14 cellular contexts compared by ENCODE assay signal in genomic region chr14:91223028-91223783, GRCh38. TPM values are rescaled to one million over a fixed set of nuclear protein-coding genes. Genes with fewer than 3 reads are reported as not detected.
A peak's percentile ranks its signal among the peaks of the same experiment; 100 is the strongest.
DNase-seq lines count a peak whose midpoint lies in the region; ATAC-seq and TF ChIP-seq lines count a peak whose summit lies in the region.
"Had no signal": no experiment of that assay in that cellular context is flagged by ENCODE, and none has a peak within 500 bp of the region (broad histone marks: within the 10 kb centered on the region; RNA-seq: fewer than 3 reads in every experiment).

No MANE protein-coding gene starts in this region.

- DNase-seq in Right ventricle myocardium superior, result no peak
- DNase-seq in cardiac septum (ENCODE audit: low spot score), result no peak
- DNase-seq in activated CD4-positive, alpha-beta T cell treated with anti-CD3 and anti-CD28 coated beads for 48 hours, result peak; percentile 37
- DNase-seq in heart left ventricle, result no peak
- no peak for DNase-seq in stimulated activated naive CD8-positive, alpha-beta T cell treated with anti-CD3 and anti-CD28 coated beads, Interleukin-15, amount 100 ng/mL, for 72 hours
- DNase-seq in uterus, result no peak
- no peak for DNase-seq in NCI-H524 (lab: John Stamatoyannopoulos, UW)
- no peak for DNase-seq in AG08395 (ENCODE audit: low spot score)
- DNase-seq: C1 segment of cervical spinal cord, islet precursor cell, NCI-H2171 treated with DMSO at 0.1 percent for 48 hours, SHP77 treated with DMSO at 0.1 percent for 48 hours had no signal

- no peaks in the 10 kb centered on the region for H3K27me3 ChIP-seq in heart left ventricle
- no peaks in the 10 kb centered on the region for H3K27me3 ChIP-seq in uterus

- TF ChIP-seq CTCF in heart left ventricle (IDR thresholded peaks at IDR 0.05) (no peak), uterus (IDR thresholded peaks at IDR 0.05) (no peak)

- H3K4me3 ChIP-seq in heart left ventricle (no peak overlapping the region), uterus (no peak overlapping the region)

- H3K4me1 ChIP-seq in heart left ventricle (peaks cover 0 to 51% (median 22%) of the 10 kb centered on the region in 12 donors), uterus (no peaks in the 10 kb centered on the region)

- H3K9me3 ChIP-seq in heart left ventricle (no peaks in the 10 kb centered on the region), uterus (no peaks in the 10 kb centered on the region)

- H3K4me1 Mint-ChIP-seq in stimulated activated naive CD8-positive, alpha-beta T cell treated with anti-CD3 and anti-CD28 coated beads, Interleukin-15, amount 100 ng/mL, for 72 hours, result peaks cover 77% of the 10 kb centered on the region

- intact Hi-C loops in Right ventricle myocardium superior (cut with DNase I), result no loop called here
- intact Hi-C loops in cardiac septum (cut with DNase I), result no loop called here
- intact Hi-C loops in heart left ventricle (cut with DNase I), result no loop called here
- intact Hi-C loops in uterus (cut with DNase I; ENCODE audit: low total_unique reads), result no loop called here

- peak; percentile 35 for ATAC-seq in Right ventricle myocardium superior (ENCODE audit: poor library complexity)
- ATAC-seq in heart left ventricle, result peak; percentile 23 to 43 (median 39)
- peak; percentile 57 for ATAC-seq in stimulated activated naive CD8-positive, alpha-beta T cell treated with anti-CD3 and anti-CD28 coated beads, Interleukin-15, amount 100 ng/mL, for 72 hours
- ATAC-seq: esophagus mucosa had no signal

- peak overlapping the region; percentile 55 to 71 for H3K27ac Mint-ChIP-seq in stimulated activated naive CD8-positive, alpha-beta T cell treated with anti-CD3 and anti-CD28 coated beads, Interleukin-15, amount 100 ng/mL, for 72 hours

- H3K27me3 Mint-ChIP-seq in stimulated activated naive CD8-positive, alpha-beta T cell treated with anti-CD3 and anti-CD28 coated beads, Interleukin-15, amount 100 ng/mL, for 72 hours, result no peaks in the 10 kb centered on the region

- H3K27ac ChIP-seq in heart left ventricle, result peak overlapping the region in 1 of 12 donors; percentile 61
- no peak overlapping the region for H3K27ac ChIP-seq in uterus
- H3K27ac ChIP-seq: HL-60 had no signal

- WGBS in heart left ventricle, 4 donors, result 80 to 92% (median 84%) methylated on average over 1 of the region's 1 CpG

- no peak for TF ChIP-seq POLR2A in heart left ventricle (IDR thresholded peaks at IDR 0.05)
- no peak for TF ChIP-seq POLR2A in uterus (IDR thresholded peaks at IDR 0.05)

- H3K36me3 ChIP-seq in heart left ventricle (peaks cover 0 to 70% (median 57%) of the 10 kb centered on the region in 9 donors), uterus (no peaks in the 10 kb centered on the region)

- no peak overlapping the region for H3K4me3 Mint-ChIP-seq in stimulated activated naive CD8-positive, alpha-beta T cell treated with anti-CD3 and anti-CD28 coated beads, Interleukin-15, amount 100 ng/mL, for 72 hours

- peaks cover 9 to 24% of the 10 kb centered on the region in 2 donors for H3K9me3 Mint-ChIP-seq in stimulated activated naive CD8-positive, alpha-beta T cell treated with anti-CD3 and anti-CD28 coated beads, Interleukin-15, amount 100 ng/mL, for 72 hours

RNA-seq across cellular contexts. Expression of gene GPR68, which starts 21.3 kb away (rescaled TPM):
- total RNA-seq in Right ventricle myocardium superior, result 0.13 TPM
- 3.4 TPM for total RNA-seq in cardiac septum
- total RNA-seq in heart left ventricle, result 1 to 10 TPM in 2 of 9 donors, under 1 TPM in 6, not detected in 1; 0.31 to 2.6 (median 0.59) TPM
- polyA plus RNA-seq in heart left ventricle, result 1 to 10 TPM in 1 of 2 donors, under 1 TPM in 1; 0.08 to 1.6 TPM
- under 1 TPM in 2 of 4 donors, not detected in 2; 0.48 to 0.98 TPM for total RNA-seq in uterus
